In the genomic region with DNA sequence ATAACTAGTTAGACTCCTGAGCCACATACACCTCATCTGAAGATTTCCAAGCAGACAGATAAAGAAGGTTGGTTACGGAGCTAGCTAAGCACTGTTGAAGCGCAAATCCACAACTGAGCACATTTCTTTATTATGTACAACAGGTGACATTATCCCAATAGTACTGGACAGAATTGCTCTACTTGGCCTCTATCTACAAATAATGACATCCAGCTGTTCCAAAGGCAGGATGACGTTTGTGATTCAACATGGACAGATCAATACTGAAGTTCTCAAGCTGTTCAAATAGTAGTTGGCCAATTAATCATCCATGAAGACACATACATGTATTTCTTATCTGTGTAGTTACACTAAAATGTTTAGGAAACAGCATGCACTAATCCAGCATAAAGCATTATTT, we compare ENCODE assay signal across 15 cellular contexts.
DNase-seq lines count a peak whose midpoint lies in the region; ATAC-seq and TF ChIP-seq lines count a peak whose summit lies in the region.
"Had no signal": no experiment of that assay in that cellular context is flagged by ENCODE, and none has a peak within 500 bp of the region (broad histone marks: within the 10 kb centered on the region; RNA-seq: fewer than 3 reads in every experiment).

No MANE protein-coding gene starts in this region.

- no peak for TF ChIP-seq CTCF in GM23338 (conservative IDR thresholded peaks at IDR 0.05; ENCODE audit: low read depth in 2 of 2)
- no peak for TF ChIP-seq CTCF in adrenal gland (IDR thresholded peaks at IDR 0.05)
- TF ChIP-seq CTCF in mesothelial cell of epicardium (IDR thresholded peaks at IDR 0.05; ENCODE audit: unreplicated experiment) = no peak
- TF ChIP-seq CTCF in mucosa of descending colon (IDR thresholded peaks at IDR 0.05) = no peak

- no peaks in the 10 kb centered on the region for H3K9me3 ChIP-seq in adrenal gland (replicated peaks in 1 of 3)
- no peaks in the 10 kb centered on the region for H3K9me3 ChIP-seq in mucosa of descending colon
- no peaks in the 10 kb centered on the region for H3K9me3 ChIP-seq in HAP-1
- H3K9me3 ChIP-seq: Peyer's patch had no signal

- peaks cover 7% of the 10 kb centered on the region for H3K27me3 Mint-ChIP-seq in GM23338 (ENCODE audit: insufficient read depth, low read depth, poor library complexity)
- no peaks in the 10 kb centered on the region for H3K27me3 Mint-ChIP-seq in mesothelial cell of epicardium (ENCODE audit: low read depth)

- H3K9me2 ChIP-seq in GM23338 (ENCODE audit: insufficient read depth) = no peaks in the 10 kb centered on the region

- peaks cover 40% of the 10 kb centered on the region for H3K4me1 ChIP-seq in GM23338 (ENCODE audit: insufficient read depth)
- peaks cover 23 to 76% of the 10 kb centered on the region in 2 donors for H3K4me1 ChIP-seq in adrenal gland (replicated peaks in 1 of 2)
- H3K4me1 ChIP-seq in mucosa of descending colon (ENCODE audit: low read depth) = no peaks in the 10 kb centered on the region
- peaks cover 16% of the 10 kb centered on the region for H3K4me1 ChIP-seq in HAP-1

- peaks cover 47% of the 10 kb centered on the region for H3K79me2 ChIP-seq in GM23338 (replicated peaks; ENCODE audit: insufficient read depth)

- H3K27ac ChIP-seq in GM23338 (ENCODE audit: low read depth) (no peak overlapping the region), adrenal gland (peak overlapping the region in 3 of 5 donors; percentile 61 to 76 (median 64))
- H3K27ac ChIP-seq: Peyer's patch had no signal

- H2AFZ ChIP-seq in GM23338 = no peak overlapping the region

- H4K20me1 ChIP-seq in GM23338 (replicated peaks; ENCODE audit: insufficient read depth) = peaks cover 8% of the 10 kb centered on the region; the same call in 1 of the 2 replicates

- peak overlapping the region; percentile 27; the same call in 1 of the 2 replicates for H3K4me2 ChIP-seq in GM23338

- no peak for TF ChIP-seq POLR2A in adrenal gland (IDR thresholded peaks at IDR 0.05)

- ATAC-seq in GM23338 = no peak
- ATAC-seq in mucosa of descending colon = no peak

- peaks cover 66% of the 10 kb centered on the region for H3K4me1 Mint-ChIP-seq in GM23338
- peaks cover 44% of the 10 kb centered on the region for H3K4me1 Mint-ChIP-seq in mesothelial cell of epicardium

- H3K4me3 Mint-ChIP-seq in GM23338 (no peak overlapping the region), mesothelial cell of epicardium (no peak overlapping the region)

- H3K27me3 ChIP-seq in GM23338 (ENCODE audit: insufficient read depth) = no peaks in the 10 kb centered on the region
- H3K27me3 ChIP-seq in adrenal gland = no peaks in the 10 kb centered on the region
- H3K27me3 ChIP-seq in HAP-1 (ENCODE audit: low read depth) = no peaks in the 10 kb centered on the region
- H3K27me3 ChIP-seq: Peyer's patch had no signal

- intact Hi-C loops in adrenal gland (cut with DNase I) = no loop called here
- intact Hi-C loops in mucosa of descending colon (cut with DNase I, micrococcal nuclease) = no loop called here

- H3K9me3 Mint-ChIP-seq in GM23338 = no peaks in the 10 kb centered on the region
- H3K9me3 Mint-ChIP-seq in mesothelial cell of epicardium = no peaks in the 10 kb centered on the region

- no peak for DNase-seq in GM23338 (ENCODE audit: low spot score)
- DNase-seq in NCI-H748 treated with DMSO at 0.1 percent for 48 hours (lab: John Stamatoyannopoulos, UW) = peak; percentile 57
- DNase-seq in adrenal gland = no peak
- no peak for DNase-seq in mesothelial cell of epicardium (ENCODE audit: low spot score in 2 of 2, unreplicated experiment in 2 of 2)
- no peak for DNase-seq in mucosa of descending colon
- DNase-seq in NCI-H187 treated with DMSO at 0.1 percent for 48 hours (lab: John Stamatoyannopoulos, UW) = no peak
- no peak for DNase-seq in putamen (ENCODE audit: low spot score)
- DNase-seq in HAP-1 (ENCODE audit: low spot score in 2 of 2) = no peak
- DNase-seq: DMS79, Karpas-422, NCI-H2081 treated with DMSO at 0.1 percent for 48 hours, NCI-H2227 treated with DMSO at 0.1 percent for 48 hours, NCI-H526 treated with DMSO at 0.1 percent for 48 hours, Peyer's patch, Right ventricle myocardium superior had no signal

- H3K4me3 ChIP-seq in GM23338 (no peak overlapping the region), adrenal gland (no peak overlapping the region), mucosa of descending colon (no peak overlapping the region), HAP-1 (no peak overlapping the region)
- H3K4me3 ChIP-seq: Peyer's patch had no signal

- H3K36me3 Mint-ChIP-seq in GM23338 (ENCODE audit: low read depth) (0 out of 3 replicates have a peak, but pooled peaks cover 4% of the 10 kb centered on the region), mesothelial cell of epicardium (peaks cover 10% of the 10 kb centered on the region)

- H3K27ac Mint-ChIP-seq in GM23338 (no peak overlapping the region), mesothelial cell of epicardium (peak overlapping the region; percentile 56)

- no peaks in the 10 kb centered on the region for H3F3A ChIP-seq in GM23338 (replicated peaks; ENCODE audit: low read depth)

- WGBS in adrenal gland, 4 donors = 73 to 82% (median 81%) methylated on average over 3 of the region's 3 CpGs

- in situ Hi-C loops in HAP-1 (cut with MboI; ENCODE audit: low sequenced_read_pairs) = no loop called here

- H3K36me3 ChIP-seq in GM23338 (ENCODE audit: insufficient read depth) (no peaks in the 10 kb centered on the region), adrenal gland (replicated peaks in 1 of 2) (no peaks in the 10 kb centered on the region), mucosa of descending colon (ENCODE audit: low read depth) (no peaks in the 10 kb centered on the region), HAP-1 (replicated peaks) (no peaks in the 10 kb centered on the region; the same call in none of the 2 replicates)
- H3K36me3 ChIP-seq: Peyer's patch had no signal

TF ChIP-seq in GM23338, 12 proteins besides CTCF, POLR2A, EP300 and RAD21 (continues in another document):
- no peak for TF ChIP-seq NANOG (IDR thresholded peaks at IDR 0.05; ENCODE audit: borderline replicate concordance)
- TF ChIP-seq EZH2 (IDR thresholded peaks at IDR 0.05; ENCODE audit: low read depth, unreplicated experiment) = no peak
- no peak for TF ChIP-seq ZNF331 (CRISPR knock-in tag; IDR thresholded peaks at IDR 0.05; ENCODE audit: low read depth)
- TF ChIP-seq JUNB (IDR thresholded peaks at IDR 0.05; ENCODE audit: unreplicated experiment) = no peak
- TF ChIP-seq ZNF114 (CRISPR knock-in tag; IDR thresholded peaks at IDR 0.05) = no peak
- no peak for TF ChIP-seq POLR2AphosphoS5 (IDR thresholded peaks at IDR 0.05; ENCODE audit: low read depth)
- TF ChIP-seq, protein P1, sequence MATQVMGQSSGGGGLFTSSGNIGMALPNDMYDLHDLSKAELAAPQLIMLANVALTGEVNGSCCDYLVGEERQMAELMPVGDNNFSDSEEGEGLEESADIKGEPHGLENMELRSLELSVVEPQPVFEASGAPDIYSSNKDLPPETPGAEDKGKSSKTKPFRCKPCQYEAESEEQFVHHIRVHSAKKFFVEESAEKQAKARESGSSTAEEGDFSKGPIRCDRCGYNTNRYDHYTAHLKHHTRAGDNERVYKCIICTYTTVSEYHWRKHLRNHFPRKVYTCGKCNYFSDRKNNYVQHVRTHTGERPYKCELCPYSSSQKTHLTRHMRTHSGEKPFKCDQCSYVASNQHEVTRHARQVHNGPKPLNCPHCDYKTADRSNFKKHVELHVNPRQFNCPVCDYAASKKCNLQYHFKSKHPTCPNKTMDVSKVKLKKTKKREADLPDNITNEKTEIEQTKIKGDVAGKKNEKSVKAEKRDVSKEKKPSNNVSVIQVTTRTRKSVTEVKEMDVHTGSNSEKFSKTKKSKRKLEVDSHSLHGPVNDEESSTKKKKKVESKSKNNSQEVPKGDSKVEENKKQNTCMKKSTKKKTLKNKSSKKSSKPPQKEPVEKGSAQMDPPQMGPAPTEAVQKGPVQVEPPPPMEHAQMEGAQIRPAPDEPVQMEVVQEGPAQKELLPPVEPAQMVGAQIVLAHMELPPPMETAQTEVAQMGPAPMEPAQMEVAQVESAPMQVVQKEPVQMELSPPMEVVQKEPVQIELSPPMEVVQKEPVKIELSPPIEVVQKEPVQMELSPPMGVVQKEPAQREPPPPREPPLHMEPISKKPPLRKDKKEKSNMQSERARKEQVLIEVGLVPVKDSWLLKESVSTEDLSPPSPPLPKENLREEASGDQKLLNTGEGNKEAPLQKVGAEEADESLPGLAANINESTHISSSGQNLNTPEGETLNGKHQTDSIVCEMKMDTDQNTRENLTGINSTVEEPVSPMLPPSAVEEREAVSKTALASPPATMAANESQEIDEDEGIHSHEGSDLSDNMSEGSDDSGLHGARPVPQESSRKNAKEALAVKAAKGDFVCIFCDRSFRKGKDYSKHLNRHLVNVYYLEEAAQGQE (IDR thresholded peaks at IDR 0.05; ENCODE audit: unreplicated experiment) = no peak
- no peak for TF ChIP-seq CREB1 (CRISPR knock-in tag; IDR thresholded peaks at IDR 0.05; ENCODE audit: low read depth)
- no peak for TF ChIP-seq EZH2phosphoT487 (IDR thresholded peaks at IDR 0.05; ENCODE audit: unreplicated experiment)
- TF ChIP-seq STAT1 (IDR thresholded peaks at IDR 0.05; ENCODE audit: unreplicated experiment) = no peak
